ENCODE assay signal across 8 cellular contexts in genomic region chr17:50501054-50501453, GRCh38. TPM values are rescaled to one million over a fixed set of nuclear protein-coding genes. Genes with fewer than 3 reads are reported as not detected.
DNase-seq lines count a peak whose midpoint lies in the region; ATAC-seq, FAIRE-seq and TF ChIP-seq lines count a peak whose summit lies in the region.
"Had no signal": no experiment of that assay in that cellular context is flagged by ENCODE, and none has a peak within 500 bp of the region (broad histone marks: within the 10 kb centered on the region; RNA-seq: fewer than 3 reads in every experiment).

No MANE protein-coding gene starts in this region.

- no peak overlapping the region for H3K4me2 ChIP-seq in astrocyte (ENCODE audit: low read length)

- H3K4me3 Mint-ChIP-seq in astrocyte (ENCODE audit: unreplicated experiment), result no peak overlapping the region
- H3K4me3 Mint-ChIP-seq in T-helper 17 cell, result no peak overlapping the region
- H3K4me3 Mint-ChIP-seq: activated T-cell treated with anti-CD3 and anti-CD28 coated beads, Interleukin-2, amount 50 U/mL, for 72 hours had no signal

- peaks cover 9% of the 10 kb centered on the region for H3K4me1 Mint-ChIP-seq in astrocyte (ENCODE audit: low read depth, unreplicated experiment)
- H3K4me1 Mint-ChIP-seq in T-helper 17 cell, result peaks cover 11% of the 10 kb centered on the region

- no peaks in the 10 kb centered on the region for H3K27me3 ChIP-seq in astrocyte (ENCODE audit: insufficient read depth, low read length)

- H3K27me3 Mint-ChIP-seq in astrocyte (ENCODE audit: low read depth, unreplicated experiment) (peaks cover 12% of the 10 kb centered on the region), T-helper 17 cell (no peaks in the 10 kb centered on the region)

- no peak overlapping the region for H3K27ac Mint-ChIP-seq in astrocyte (ENCODE audit: unreplicated experiment)
- H3K27ac Mint-ChIP-seq in T-helper 17 cell, result no peak overlapping the region
- H3K27ac Mint-ChIP-seq: activated T-cell treated with anti-CD3 and anti-CD28 coated beads, Interleukin-2, amount 50 U/mL, for 72 hours had no signal

- no peak for FAIRE-seq in astrocyte (lab: Jason Lieb, UNC)

- H3K9me3 ChIP-seq in astrocyte (ENCODE audit: insufficient read depth, low read depth, low read length), result no peaks in the 10 kb centered on the region
- H3K9me3 ChIP-seq in T-helper 17 cell (ENCODE audit: control insufficient read depth, low read length, poor library complexity, severe bottlenecking), result no peaks in the 10 kb centered on the region

- H4K20me1 ChIP-seq in astrocyte (ENCODE audit: insufficient read depth, low read length), result no peaks in the 10 kb centered on the region

- H3K9ac ChIP-seq in astrocyte (ENCODE audit: low read length), result no peak overlapping the region

- no peak overlapping the region for H2AFZ ChIP-seq in astrocyte (ENCODE audit: low read depth, low read length)

- no peak for ATAC-seq in T-helper 17 cell
- ATAC-seq: activated T-cell treated with anti-CD3 and anti-CD28 coated beads, Interleukin-2, amount 50 U/mL, for 72 hours had no signal

- no peaks in the 10 kb centered on the region for H3K4me1 ChIP-seq in astrocyte (ENCODE audit: insufficient read depth, low read length)

- no peaks in the 10 kb centered on the region for H3K79me2 ChIP-seq in astrocyte (ENCODE audit: insufficient read depth, low read length)

- peak; percentile 43 for TF ChIP-seq CTCF in astrocyte (IDR thresholded peaks at IDR 0.05; ENCODE audit: insufficient read depth, low read depth, low read length)

- H3K9me3 Mint-ChIP-seq in astrocyte (ENCODE audit: unreplicated experiment), result no peaks in the 10 kb centered on the region
- H3K9me3 Mint-ChIP-seq: activated T-cell treated with anti-CD3 and anti-CD28 coated beads, Interleukin-2, amount 50 U/mL, for 72 hours had no signal

- DNase-seq in EH (ENCODE audit: low read depth), result peak; percentile 30
- DNase-seq in LHCN-M2 (ENCODE audit: low read depth), result peak; percentile 50
- no peak for DNase-seq in astrocyte (ENCODE audit: low read depth)
- peak; percentile 39 for DNase-seq in myocyte (ENCODE audit: low read depth)
- no peak for DNase-seq in HK-2 (ENCODE audit: unreplicated experiment)
- DNase-seq in kidney tubule cell (ENCODE audit: low spot score), result no peak
- DNase-seq in T-helper 17 cell, result no peak

- no peak overlapping the region for H3K27ac ChIP-seq in astrocyte (ENCODE audit: low read depth, low read length)

- H3K36me3 Mint-ChIP-seq in astrocyte (ENCODE audit: low read depth, unreplicated experiment), result no peaks in the 10 kb centered on the region
- peaks cover 3% of the 10 kb centered on the region for H3K36me3 Mint-ChIP-seq in T-helper 17 cell (ENCODE audit: low read depth)

- no peaks in the 10 kb centered on the region for H3K36me3 ChIP-seq in astrocyte (ENCODE audit: insufficient read depth, low read length)

- H3K4me3 ChIP-seq in astrocyte (ENCODE audit: insufficient read depth, low read depth, low read length), result no peak overlapping the region

RNA-seq across cellular contexts. Expression of gene MYCBPAP, which starts 7.2 kb away (rescaled TPM):
- total RNA-seq in LHCN-M2 (2014; rRNA removed) (0.34 and 0.83 TPM in 2 replicates), astrocyte (0.99 and 1.4 TPM in 2 replicates), myocyte (0.35 and 0.52 TPM in 2 replicates), T-helper 17 cell (1 to 10 TPM; 1.2 to 1.3 TPM)
- polyA plus RNA-seq in LHCN-M2 (2012), result 0.49 TPM
- polyA plus RNA-seq in myocyte (2012), result 0.77 TPM

RNA-seq across cellular contexts. Expression of gene RSAD1, which starts 22.4 kb away (rescaled TPM):
- total RNA-seq in LHCN-M2 (2014; rRNA removed), result 17.8 and 23.2 TPM in 2 replicates
- 13.1 TPM for polyA plus RNA-seq in LHCN-M2 (2012)
- 18.8 and 21.6 TPM in 2 replicates for total RNA-seq in astrocyte
- total RNA-seq in myocyte, result 34.2 and 39.3 TPM in 2 replicates
- polyA plus RNA-seq in myocyte (2012), result 27.5 TPM
- total RNA-seq in T-helper 17 cell, result 10 to 100 TPM; 49.2 to 59.6 TPM

RNA-seq across cellular contexts. Expression of gene EPN3, which starts 31.5 kb away (rescaled TPM):
- 0.11 TPM in 1 of 2 replicates, not detected in the other for total RNA-seq in LHCN-M2 (2014; rRNA removed)
- 0.04 TPM for polyA plus RNA-seq in LHCN-M2 (2012)
- total RNA-seq in astrocyte, result 0.24 and 1.7 TPM in 2 replicates
- total RNA-seq in myocyte, result not detected in 2 replicates
- not detected for polyA plus RNA-seq in myocyte (2012)
- total RNA-seq in T-helper 17 cell, result not detected
- total RNA-seq: activated T-cell treated with anti-CD3 and anti-CD28 coated beads, Interleukin-2, amount 50 U/mL, for 72 hours had no signal

RNA-seq across cellular contexts. Expression of gene CHAD, which starts 32.4 kb away (rescaled TPM):
- not detected in 2 replicates for total RNA-seq in LHCN-M2 (2014; rRNA removed)
- 0.21 TPM for polyA plus RNA-seq in LHCN-M2 (2012)
- not detected in 2 replicates for total RNA-seq in astrocyte
- not detected in 2 replicates for total RNA-seq in myocyte
- polyA plus RNA-seq in myocyte (2012), result 1.2 TPM
- not detected for total RNA-seq in T-helper 17 cell
- total RNA-seq: activated T-cell treated with anti-CD3 and anti-CD28 coated beads, Interleukin-2, amount 50 U/mL, for 72 hours had no signal

RNA-seq across cellular contexts. Expression of gene SPATA20, which starts 45.9 kb away (rescaled TPM):
- 82.7 and 84.9 TPM in 2 replicates for total RNA-seq in LHCN-M2 (2014; rRNA removed)
- polyA plus RNA-seq in LHCN-M2 (2012), result 25.7 TPM
- total RNA-seq in astrocyte, result 32.0 and 35.9 TPM in 2 replicates
- 45.9 and 50.3 TPM in 2 replicates for total RNA-seq in myocyte
- polyA plus RNA-seq in myocyte (2012), result 39.6 TPM
- total RNA-seq in T-helper 17 cell, result 10 to 100 TPM; 11.3 to 16.4 TPM

Comparison
In these comparisons a context has a peak if more than half of its experiments do, and no peak if none do; other contexts are left out.
1. DNase-seq: peak in EH (single experiment), LHCN-M2 (single experiment) and myocyte (single experiment); none in astrocyte (single experiment), HK-2 (single experiment), kidney tubule cell (single experiment) and T-helper 17 cell (0 of 3).